16 cellular contexts compared by ENCODE assay signal in genomic region chr2:71989671-71990070, GRCh38.
DNase-seq lines count a peak whose midpoint lies in the region; ATAC-seq, FAIRE-seq and TF ChIP-seq lines count a peak whose summit lies in the region.
"Had no signal": no experiment of that assay in that cellular context is flagged by ENCODE, and none has a peak within 500 bp of the region (broad histone marks: within the 10 kb centered on the region; RNA-seq: fewer than 3 reads in every experiment).

No MANE protein-coding gene starts in this region.

- CTCF ChIA-PET in K562 (lab: Yijun Ruan, JAX; ENCODE audit: low intra/inter-chr PET ratio) = no interaction called here

- TF ChIP-seq POLR2A in K562 (conservative IDR thresholded peaks at IDR 0.05) (no peak), breast epithelium (IDR thresholded peaks at IDR 0.05) (no peak), upper lobe of left lung (IDR thresholded peaks at IDR 0.05) (no peak)

- no peak overlapping the region for H2AFZ ChIP-seq in K562 (ENCODE audit: low read depth, low read length)
- H2AFZ ChIP-seq: GM23338 had no signal

- in situ Hi-C loops in G401 (cut with HindIII; ENCODE audit: low sequenced_read_pairs) (no loop called here), K562 (cut with MboI) (no loop called here)

- TF ChIP-seq CTCF in K562 (IDR thresholded peaks at IDR 0.05 in 2 of 3, conservative IDR thresholded peaks at IDR 0.05 in 1 of 3; ENCODE audit: insufficient read depth in 2 of 3, low read depth in 1 of 3, low read length in 3 of 3) (no peak), breast epithelium (IDR thresholded peaks at IDR 0.05) (no peak), upper lobe of left lung (IDR thresholded peaks at IDR 0.05) (no peak)

- no peaks in the 10 kb centered on the region for H3K9me3 ChIP-seq in K562 (replicated peaks; ENCODE audit: control insufficient read depth, insufficient read depth, low read depth, low read length)
- H3K9me3 ChIP-seq in breast epithelium = no peaks in the 10 kb centered on the region
- H3K9me3 ChIP-seq in upper lobe of left lung = no peaks in the 10 kb centered on the region
- H3K9me3 ChIP-seq: BLaER1 treated with 17β-estradiol and CSF1 and Interleukin-3, amounts not matched to agents 10 nM and 100 nM had no signal

- TF ChIP-seq EP300 in K562 (IDR thresholded peaks at IDR 0.05; ENCODE audit: low read length) (no peak), upper lobe of left lung (IDR thresholded peaks at IDR 0.05) (no peak)

- H3K79me2 ChIP-seq in K562 (ENCODE audit: control insufficient read depth, insufficient read depth, low read length) = no peaks in the 10 kb centered on the region

- 0 out of 5 replicates have a peak, but pooled peaks cover 0 to 4% of the 10 kb centered on the region in 2 experiments for H3K27me3 ChIP-seq in K562 (ENCODE audit: control insufficient read depth in 2 of 2, insufficient read depth in 2 of 2, low read length in 2 of 2)
- H3K27me3 ChIP-seq in breast epithelium = no peaks in the 10 kb centered on the region
- H3K27me3 ChIP-seq in upper lobe of left lung = no peaks in the 10 kb centered on the region
- H3K27me3 ChIP-seq: BLaER1 treated with 17β-estradiol and CSF1 and Interleukin-3, amounts not matched to agents 10 nM and 100 nM had no signal

- TF ChIP-seq RAD21 in K562 (CRISPR knock-in tag; conservative IDR thresholded peaks at IDR 0.05 in 1 of 2, IDR thresholded peaks at IDR 0.05 in 1 of 2) = no peak

- H3K27ac ChIP-seq in K562 (ENCODE audit: extremely low read depth, low read depth, low read length) (no peak overlapping the region), breast epithelium (no peak overlapping the region), upper lobe of left lung (no peak overlapping the region)
- H3K27ac ChIP-seq: BLaER1 treated with 17β-estradiol and CSF1 and Interleukin-3, amounts not matched to agents 10 nM and 100 nM had no signal

- DNase-seq in G401 (ENCODE audit: low spot score) (peak; percentile 45), NCI-H446 (lab: John Stamatoyannopoulos, UW) (peak; percentile 4 to 66), K562 (ENCODE audit: extremely low read depth in 1 of 4, low spot score in 3 of 4) (peak in 3 of 4 experiments; percentile 11 to 52 (median 28)), inferior parietal cortex (ENCODE audit: extremely low spot score) (peak; percentile 11), breast epithelium (ENCODE audit: low spot score in 2 of 2) (no peak), upper lobe of left lung (no peak)
- DNase-seq: Calu3; CD8-positive, alpha-beta T cell; DMS79 treated with DMSO at 0.1 percent for 48 hours had no signal

- ATAC-seq in K562 (no peak), upper lobe of left lung (ENCODE audit: low FRiP score in 2 of 2) (no peak), GM18498 (IDR thresholded peaks at IDR 0.05; ENCODE audit: unreplicated experiment) (no peak)
- ATAC-seq: CD8-positive, alpha-beta T cell; GM12878; GM23338; HepG2 had no signal

- WGBS in K562 (ENCODE audit: insufficient coverage, low coverage, missing lambda C conversion rate) = 14% methylated on average over 5 of the region's 5 CpGs
- WGBS in upper lobe of left lung, 2 donors = 91 to 94% methylated on average over 5 of the region's 5 CpGs

- POLR2A ChIA-PET in K562 (lab: Yijun Ruan, JAX) = no interaction called here

- no peak overlapping the region for H3K9ac ChIP-seq in K562 (ENCODE audit: insufficient read depth in 1 of 2, low read depth in 2 of 2, low read length in 2 of 2)
- H3K9ac ChIP-seq: BLaER1 treated with 17β-estradiol and CSF1 and Interleukin-3, amounts not matched to agents 10 nM and 100 nM had no signal

- no peaks in the 10 kb centered on the region for H4K20me1 ChIP-seq in K562 (replicated peaks; ENCODE audit: control insufficient read depth, insufficient read depth, low read length)
- H4K20me1 ChIP-seq: BLaER1 treated with 17β-estradiol and CSF1 and Interleukin-3, amounts not matched to agents 10 nM and 100 nM had no signal

- no peak overlapping the region for H3K4me2 ChIP-seq in K562 (ENCODE audit: insufficient read depth, low read length)
- H3K4me2 ChIP-seq: BLaER1 treated with 17β-estradiol and CSF1 and Interleukin-3, amounts not matched to agents 10 nM and 100 nM; GM23338 had no signal

- H3K36me3 ChIP-seq in K562 (ENCODE audit: control insufficient read depth, insufficient read depth, low read length) = no peaks in the 10 kb centered on the region
- H3K36me3 ChIP-seq in breast epithelium = no peaks in the 10 kb centered on the region
- H3K36me3 ChIP-seq in upper lobe of left lung = no peaks in the 10 kb centered on the region
- H3K36me3 ChIP-seq: BLaER1 treated with 17β-estradiol and CSF1 and Interleukin-3, amounts not matched to agents 10 nM and 100 nM had no signal

- H3K9me1 ChIP-seq in K562 (ENCODE audit: control insufficient read depth, insufficient read depth, low read length) = no peaks in the 10 kb centered on the region

- BruUV-seq in K562 (replicated peaks; lab: Mats Ljungman, UMichigan) = no TSS peak

- no peak for FAIRE-seq in K562 (lab: Jason Lieb, UNC)
- FAIRE-seq: GM12878, GM19239, H54, HepG2 had no signal

- H3K4me3 ChIP-seq in K562 = no peak overlapping the region
- no peak overlapping the region for H3K4me3 ChIP-seq in breast epithelium
- H3K4me3 ChIP-seq in upper lobe of left lung = no peak overlapping the region
- H3K4me3 ChIP-seq: BLaER1 treated with 17β-estradiol and CSF1 and Interleukin-3, amounts not matched to agents 10 nM and 100 nM; GM12878; GM23338 had no signal

- H3K4me1 ChIP-seq in K562 (replicated peaks in 1 of 2; ENCODE audit: control insufficient read depth in 2 of 2, insufficient read depth in 2 of 2, low read length in 2 of 2) (no peaks in the 10 kb centered on the region), breast epithelium (no peaks in the 10 kb centered on the region), upper lobe of left lung (no peaks in the 10 kb centered on the region)
- H3K4me1 ChIP-seq: BLaER1 treated with 17β-estradiol and CSF1 and Interleukin-3, amounts not matched to agents 10 nM and 100 nM had no signal

- intact Hi-C loops in K562 (cut with micrococcal nuclease) = no loop called here
- intact Hi-C loops in breast epithelium (cut with DNase I; ENCODE audit: low total_unique reads) = no loop called here

TF ChIP-seq in K562, 482 proteins besides CTCF, POLR2A, EP300 and RAD21:
- TF ChIP-seq NRF1 (conservative IDR thresholded peaks at IDR 0.05 in 1 of 2, IDR thresholded peaks at IDR 0.05 in 1 of 2) (peak; percentile 82 to 85), MEF2A (IDR thresholded peaks at IDR 0.05; ENCODE audit: control insufficient read depth, low read depth, low read length) (no peak)

Comparison
In these comparisons a context has a peak if more than half of its experiments do, and no peak if none do; other contexts are left out.
1. DNase-seq: peak in G401 (single experiment), NCI-H446 (2 of 2), K562 (3 of 4) and inferior parietal cortex (single experiment); none in breast epithelium (0 of 2) and upper lobe of left lung (0 of 2).